15 cellular contexts compared by ENCODE assay signal in genomic region chr18:13746636-13747035, GRCh38. TPM values are rescaled to one million over a fixed set of nuclear protein-coding genes. Genes with fewer than 3 reads are reported as not detected.
DNase-seq lines count a peak whose midpoint lies in the region; ATAC-seq and TF ChIP-seq lines count a peak whose summit lies in the region.
"Had no signal": no experiment of that assay in that cellular context is flagged by ENCODE, and none has a peak within 500 bp of the region (broad histone marks: within the 10 kb centered on the region; RNA-seq: fewer than 3 reads in every experiment).

No MANE protein-coding gene starts in this region.

- TF ChIP-seq CTCF in H9 (conservative IDR thresholded peaks at IDR 0.05) = 0 out of 3 replicates have a peak, but pooled peaks have one; percentile 13
- peak; percentile 14 for TF ChIP-seq CTCF in chondrocyte (IDR thresholded peaks at IDR 0.05)
- TF ChIP-seq CTCF in mucosa of descending colon (IDR thresholded peaks at IDR 0.05) = no peak
- TF ChIP-seq CTCF in gastroesophageal sphincter (IDR thresholded peaks at IDR 0.05) = no peak

- H4K91ac ChIP-seq in H9 (ENCODE audit: insufficient read length, low read depth, low read length) = no peak overlapping the region

- no peaks in the 10 kb centered on the region for H3K23me2 ChIP-seq in H9 (ENCODE audit: insufficient read length, low read depth, low read length, poor library complexity, severe bottlenecking)

- H3K36me3 ChIP-seq in mucosa of descending colon (ENCODE audit: low read depth) (no peaks in the 10 kb centered on the region), gastroesophageal sphincter (peaks cover 3 to 86% of the 10 kb centered on the region in 2 donors)

- no peaks in the 10 kb centered on the region for H3K4me1 ChIP-seq in H9 (ENCODE audit: insufficient read depth, low read length)
- no peaks in the 10 kb centered on the region for H3K4me1 ChIP-seq in mucosa of descending colon (ENCODE audit: low read depth)
- H3K4me1 ChIP-seq in gastroesophageal sphincter = no peaks in the 10 kb centered on the region
- H3K4me1 ChIP-seq: A549, Caco-2 had no signal

- no peak overlapping the region for H3T11ph ChIP-seq in H9 (ENCODE audit: low read length)

- no CpG with 5 or more reads among the region's 3 CpGs for WGBS in H9 (ENCODE audit: extremely low coverage, insufficient read length, low lambda C conversion rate)
- 94 to 95% methylated on average over 3 of the region's 3 CpGs for WGBS in gastroesophageal sphincter (ENCODE audit: low coverage in 1 of 2), 2 donors

- H3K4me2 ChIP-seq in H9 (ENCODE audit: insufficient read depth, insufficient read length, low read length) = no peak overlapping the region
- H3K4me2 ChIP-seq: A549, BLaER1, GM23338 had no signal

- H3K79me1 ChIP-seq in H9 (ENCODE audit: insufficient read depth, low read depth, low read length, poor library complexity, severe bottlenecking) = no peaks in the 10 kb centered on the region

- H2BK20ac ChIP-seq in H9 (ENCODE audit: low read depth, low read length, poor library complexity, severe bottlenecking) = no peak overlapping the region

- H3K27ac Mint-ChIP-seq in H9 (no peak overlapping the region), chondrocyte (ENCODE audit: unreplicated experiment) (no peak overlapping the region)
- H3K27ac Mint-ChIP-seq: CD8-positive, alpha-beta memory T cell; GM23338 had no signal

- H3K9me3 Mint-ChIP-seq in H9 = no peaks in the 10 kb centered on the region
- H3K9me3 Mint-ChIP-seq in chondrocyte (ENCODE audit: low read depth) = no peaks in the 10 kb centered on the region
- H3K9me3 Mint-ChIP-seq: GM23338 had no signal

- no peaks in the 10 kb centered on the region for H3K27me3 Mint-ChIP-seq in H9 (ENCODE audit: low read depth)
- no peaks in the 10 kb centered on the region for H3K27me3 Mint-ChIP-seq in chondrocyte (ENCODE audit: low read depth)
- H3K27me3 Mint-ChIP-seq: CD8-positive, alpha-beta memory T cell had no signal

- no peaks in the 10 kb centered on the region for H3K79me2 ChIP-seq in H9 (ENCODE audit: insufficient read depth, low read length)

- no peak overlapping the region for H4K8ac ChIP-seq in H9 (replicated peaks; ENCODE audit: insufficient read length, low read depth, low read length)

- no peak overlapping the region for H2BK12ac ChIP-seq in H9 (ENCODE audit: insufficient read length, low read depth, low read length)

- no peak for TF ChIP-seq EP300 in gastroesophageal sphincter (IDR thresholded peaks at IDR 0.05)

- ATAC-seq in mucosa of descending colon (peak; percentile 55), HG03039 (IDR thresholded peaks at IDR 0.05; ENCODE audit: unreplicated experiment) (no peak), GM18498 (IDR thresholded peaks at IDR 0.05; ENCODE audit: unreplicated experiment) (no peak), gastroesophageal sphincter (no peak)
- ATAC-seq: GM23338, K562 had no signal

- no peak overlapping the region for H3K14ac ChIP-seq in H9 (ENCODE audit: insufficient read depth, low read length)

- intact Hi-C loops in mucosa of descending colon (cut with DNase I, micrococcal nuclease) = no loop called here

- H3K4me3 Mint-ChIP-seq in H9 (no peak overlapping the region), chondrocyte (ENCODE audit: unreplicated experiment) (no peak overlapping the region)
- H3K4me3 Mint-ChIP-seq: CD8-positive, alpha-beta memory T cell; GM23338 had no signal

- no peak overlapping the region for H3K9ac ChIP-seq in H9 (ENCODE audit: extremely low read depth, insufficient read length, low read length)
- H3K9ac ChIP-seq: BLaER1 had no signal

- H4K5ac ChIP-seq in H9 (ENCODE audit: insufficient read length, low read depth, low read length) = no peak overlapping the region

- no peak overlapping the region for H2BK15ac ChIP-seq in H9 (ENCODE audit: low read depth, low read length)

- H3K56ac ChIP-seq in H9 (ENCODE audit: insufficient read length, low read depth, low read length) = no peak overlapping the region

- H3K4ac ChIP-seq in H9 (ENCODE audit: low read depth, low read length) = no peak overlapping the region

- H3K27me3 ChIP-seq in H9 (ENCODE audit: insufficient read depth, low read length) (no peaks in the 10 kb centered on the region), gastroesophageal sphincter (no peaks in the 10 kb centered on the region)
- H3K27me3 ChIP-seq: BLaER1 had no signal

- H3K4me1 Mint-ChIP-seq in H9 (no peaks in the 10 kb centered on the region), chondrocyte (ENCODE audit: low read depth) (no peaks in the 10 kb centered on the region)
- H3K4me1 Mint-ChIP-seq: CD8-positive, alpha-beta memory T cell; GM23338 had no signal

- TF ChIP-seq POLR2A in gastroesophageal sphincter (IDR thresholded peaks at IDR 0.05) = no peak

- H3K27ac ChIP-seq in H9 (ENCODE audit: insufficient read length, low read depth, low read length) (no peak overlapping the region), gastroesophageal sphincter (no peak overlapping the region)
- H3K27ac ChIP-seq: A549, BLaER1 had no signal

- no peak overlapping the region for H2AFZ ChIP-seq in H9 (ENCODE audit: low read length)
- H2AFZ ChIP-seq: GM23338 had no signal

- DNase-seq in H9 (no peak), chondrocyte (ENCODE audit: low spot score) (no peak), mucosa of descending colon (peak in 1 of 3 donors; percentile 69), germinal center (ENCODE audit: low spot score) (no peak)
- DNase-seq: Caco-2; CD8-positive, alpha-beta memory T cell; GF-D8; H7 had no signal

- H3K23ac ChIP-seq in H9 (ENCODE audit: insufficient read length, low read depth, low read length) = no peak overlapping the region

- no peak overlapping the region for H3K18ac ChIP-seq in H9 (ENCODE audit: insufficient read length, low read depth, low read length)

- H3K4me3 ChIP-seq in mucosa of descending colon (no peak overlapping the region), gastroesophageal sphincter (no peak overlapping the region)
- H3K4me3 ChIP-seq: A549, BLaER1, GM23338, K562 had no signal

- H3K9me3 ChIP-seq in H9 (ENCODE audit: control insufficient read depth, low read depth, low read length) = no peaks in the 10 kb centered on the region
- H3K9me3 ChIP-seq in mucosa of descending colon = no peaks in the 10 kb centered on the region
- H3K9me3 ChIP-seq in gastroesophageal sphincter = no peaks in the 10 kb centered on the region
- H3K9me3 ChIP-seq: A549, BLaER1, Caco-2 had no signal

- no peak overlapping the region for H2BK5ac ChIP-seq in H9 (ENCODE audit: insufficient read length, low read length)

- H2AK5ac ChIP-seq in H9 (ENCODE audit: insufficient read length, low read length) = no peak overlapping the region

- no peak overlapping the region for H2BK120ac ChIP-seq in H9 (ENCODE audit: low read depth, low read length, poor library complexity, severe bottlenecking)

- H3K36me3 Mint-ChIP-seq in H9 (ENCODE audit: insufficient read depth in 1 of 3, low read depth in 3 of 3) (peaks cover 41 to 83% (median 70%) of the 10 kb centered on the region in 3 experiments; a peak in 6 of 7 replicates), chondrocyte (ENCODE audit: low read depth) (peaks cover 42% of the 10 kb centered on the region)

- H4K20me1 ChIP-seq in H9 (ENCODE audit: control insufficient read depth, insufficient read depth, insufficient read length) = no peaks in the 10 kb centered on the region

RNA-seq across cellular contexts. Expression of gene RNMT, which starts 20.2 kb away (rescaled TPM):
- total RNA-seq in H9 (2021) (61.8 and 66.3 TPM in 2 replicates), chondrocyte (29.1 to 32.2 TPM (median 29.6 TPM) in 3 replicates), mucosa of descending colon (10 to 100 TPM; 13.7 to 25.8 (median 19.4) TPM), gastroesophageal sphincter (10 to 100 TPM; 18.6 to 27.1 (median 24.0) TPM)

RNA-seq across cellular contexts. Expression of gene FAM210A, which starts 20.3 kb away (rescaled TPM):
- total RNA-seq in H9 (2021) (21.3 and 22.5 TPM in 2 replicates), chondrocyte (12.5 to 19.6 TPM (median 18.5 TPM) in 3 replicates), mucosa of descending colon (10 to 100 TPM; 14.4 to 17.5 (median 16.2) TPM), gastroesophageal sphincter (10 to 100 TPM in 3 of 4 donors, 1 to 10 TPM in 1; 4.7 to 18.6 (median 12.8) TPM)

Comparison
In these comparisons a context has a peak if more than half of its experiments do, and no peak if none do; other contexts are left out.
1. CTCF ChIP-seq: peak in H9 (single experiment) and chondrocyte (single experiment); none in mucosa of descending colon (single experiment) and gastroesophageal sphincter (0 of 4).